In genomic region chr9:35729700-35730485, GRCh38 we compare ENCODE assay signal across 1 cellular context.
TF ChIP-seq lines count a peak whose summit lies in the region.

No MANE protein-coding gene starts in this region.

TF ChIP-seq in endothelial cell of umbilical vein, 7 proteins besides CTCF, POLR2A, EP300 and RAD21:
- TF ChIP-seq EZH2 (IDR thresholded peaks at IDR 0.05; ENCODE audit: borderline replicate concordance, low read depth, low read length, severe bottlenecking) (no peak), MAX (IDR thresholded peaks at IDR 0.05; ENCODE audit: insufficient read depth, insufficient read length) (no peak), FOS (IDR thresholded peaks at IDR 0.05; ENCODE audit: borderline replicate concordance, insufficient read depth, low read length) (no peak), POLR2AphosphoS5 (IDR thresholded peaks at IDR 0.05; ENCODE audit: insufficient read depth, low read depth, low read length) (no peak), GATA2 (IDR thresholded peaks at IDR 0.05; ENCODE audit: insufficient read depth, insufficient read length, low read depth, low read length) (no peak), MYC (IDR thresholded peaks at IDR 0.05; ENCODE audit: low read depth, low read length) (no peak), JUN (IDR thresholded peaks at IDR 0.05; ENCODE audit: borderline replicate concordance, insufficient read depth, insufficient read length, low read depth) (no peak)
TF ChIP-seq in endothelial cell of umbilical vein: peak in this region for 0.
